In genomic region chrX:18649498-18649951, GRCh38 we compare ENCODE assay signal across 1 cellular context.
TF ChIP-seq lines count a peak whose summit lies in the region.

No MANE protein-coding gene starts in this region.

TF ChIP-seq in HepG2, 621 proteins besides CTCF, POLR2A, EP300 and RAD21:
- TF ChIP-seq PRDM4 (CRISPR knock-in tag; IDR thresholded peaks at IDR 0.05; ENCODE audit: borderline replicate concordance) = no peak
- TF ChIP-seq RFX5 (IDR thresholded peaks at IDR 0.05; ENCODE audit: low read depth, low read length) = no peak
- TF ChIP-seq TOE1 (CRISPR knock-in tag; IDR thresholded peaks at IDR 0.05) = no peak
- no peak for TF ChIP-seq KDM4B (CRISPR knock-in tag; IDR thresholded peaks at IDR 0.05)
- no peak for TF ChIP-seq ADNP (CRISPR knock-in tag; IDR thresholded peaks at IDR 0.05)
- TF ChIP-seq ZNF773 (CRISPR knock-in tag; IDR thresholded peaks at IDR 0.05; ENCODE audit: borderline replicate concordance) = no peak
- TF ChIP-seq SOX6 (IDR thresholded peaks at IDR 0.05) = no peak
- TF ChIP-seq SOX6 (CRISPR knock-in tag; IDR thresholded peaks at IDR 0.05) = no peak
- no peak for TF ChIP-seq ZFP90 (CRISPR knock-in tag; IDR thresholded peaks at IDR 0.05; ENCODE audit: borderline replicate concordance)
- TF ChIP-seq AHDC1 (CRISPR knock-in tag; IDR thresholded peaks at IDR 0.05; ENCODE audit: borderline replicate concordance) = no peak
